In genomic region chr19:42497492-42498226, GRCh38 we compare ENCODE assay signal across 1 cellular context.
TF ChIP-seq lines count a peak whose summit lies in the region.

No MANE protein-coding gene starts in this region.

TF ChIP-seq in GM12878, 131 proteins besides CTCF, POLR2A, EP300 and RAD21 (continued from another document and continues in another):
- TF ChIP-seq RELB (IDR thresholded peaks at IDR 0.05; ENCODE audit: low read depth) (peak; percentile 72), CBX3 (IDR thresholded peaks at IDR 0.05; ENCODE audit: borderline replicate concordance, low read depth) (no peak), CHD4 (IDR thresholded peaks at IDR 0.05) (no peak), FOS (IDR thresholded peaks at IDR 0.05; ENCODE audit: borderline replicate concordance, extremely low read depth, insufficient read length) (no peak), ZNF24 (IDR thresholded peaks at IDR 0.05) (no peak), ZZZ3 (IDR thresholded peaks at IDR 0.05; ENCODE audit: control insufficient read depth, insufficient read length, low read depth) (no peak), SUPT20H (IDR thresholded peaks at IDR 0.05; ENCODE audit: borderline replicate concordance, control insufficient read depth, low read depth, low read length) (no peak), ZNF384 (IDR thresholded peaks at IDR 0.05; ENCODE audit: borderline replicate concordance, low read depth, low read length) (no peak; the same call in 1 of the 2 replicates), SMAD1 (IDR thresholded peaks at IDR 0.05; ENCODE audit: low read depth, partially characterized antibody) (no peak), ETV6 (conservative IDR thresholded peaks at IDR 0.05 in 1 of 2, IDR thresholded peaks at IDR 0.05 in 1 of 2; ENCODE audit: borderline replicate concordance in 1 of 2, low read depth in 1 of 2) (no peak), EZH2 (IDR thresholded peaks at IDR 0.05; ENCODE audit: borderline replicate concordance, control insufficient read depth, low read depth, low read length) (no peak), ZNF217 (IDR thresholded peaks at IDR 0.05) (peak; percentile 79; the same call in 1 of the 2 replicates), MEF2A (IDR thresholded peaks at IDR 0.05; ENCODE audit: insufficient read depth, low read depth, low read length) (0 out of 2 replicates have a peak, but pooled peaks have one; percentile 51), MXI1 (IDR thresholded peaks at IDR 0.05; ENCODE audit: low read depth, low read length) (0 out of 2 replicates have a peak, but pooled peaks have one; percentile 51), NKRF (conservative IDR thresholded peaks at IDR 0.05) (peak; percentile 47; the same call in 1 of the 2 replicates), HDAC2 (IDR thresholded peaks at IDR 0.05) (no peak), NBN (IDR thresholded peaks at IDR 0.05) (0 out of 2 replicates have a peak, but pooled peaks have one; percentile 45), ASH2L (IDR thresholded peaks at IDR 0.05; ENCODE audit: borderline replicate concordance, low read depth) (0 out of 2 replicates have a peak, but pooled peaks have one; percentile 55), TAF1 (IDR thresholded peaks at IDR 0.05; ENCODE audit: borderline replicate concordance, low read depth, low read length) (no peak), BMI1 (IDR thresholded peaks at IDR 0.05; ENCODE audit: borderline replicate concordance) (peak; percentile 79; the same call in 1 of the 2 replicates), CHD1 (IDR thresholded peaks at IDR 0.05; ENCODE audit: low read depth, low read length) (no peak), SREBF2 (IDR thresholded peaks at IDR 0.05; ENCODE audit: low read length) (no peak), RB1 (IDR thresholded peaks at IDR 0.05; ENCODE audit: borderline replicate concordance) (peak; percentile 33; the same call in 1 of the 2 replicates), GATAD2B (conservative IDR thresholded peaks at IDR 0.05; ENCODE audit: low read depth) (peak; percentile 71; the same call in 1 of the 2 replicates), SKIL (IDR thresholded peaks at IDR 0.05; ENCODE audit: low read depth, poor library complexity, severe bottlenecking) (peak; percentile 47), KLF5 (IDR thresholded peaks at IDR 0.05; ENCODE audit: partially characterized antibody) (no peak), IKZF1 (conservative IDR thresholded peaks at IDR 0.05) (peak; percentile 61; the same call in 1 of the 2 replicates), MTA2 (IDR thresholded peaks at IDR 0.05; ENCODE audit: low read depth) (peak; percentile 84; the same call in 1 of the 2 replicates), YBX1 (IDR thresholded peaks at IDR 0.05) (no peak), SPI1 (IDR thresholded peaks at IDR 0.05; ENCODE audit: borderline replicate concordance, insufficient read depth, low read depth, low read length) (peak; percentile 99), BCL11A (IDR thresholded peaks at IDR 0.05; ENCODE audit: low read depth, low read length) (peak; percentile 44; the same call in 1 of the 2 replicates), CEBPB (IDR thresholded peaks at IDR 0.05; ENCODE audit: borderline replicate concordance in 1 of 2, low read depth in 2 of 2, low read length in 2 of 2) (no peak), BHLHE40 (IDR thresholded peaks at IDR 0.05; ENCODE audit: borderline replicate concordance in 1 of 2, low read depth in 2 of 2, low read length in 1 of 2) (peak in 1 of 2 experiments; percentile 14; a peak in 1 of 4 replicates), RCOR1 (conservative IDR thresholded peaks at IDR 0.05; ENCODE audit: low read depth, low read length) (no peak), NR2C2 (IDR thresholded peaks at IDR 0.05; ENCODE audit: borderline replicate concordance, control insufficient read depth, insufficient read length, low read depth) (no peak), SMC3 (IDR thresholded peaks at IDR 0.05; ENCODE audit: borderline replicate concordance, low read length) (no peak), ATF2 (IDR thresholded peaks at IDR 0.05; ENCODE audit: low read length) (0 out of 2 replicates have a peak, but pooled peaks have one; percentile 53), STAT3 (IDR thresholded peaks at IDR 0.05; ENCODE audit: low read depth, low read length) (no peak), WRNIP1 (IDR thresholded peaks at IDR 0.05; ENCODE audit: borderline replicate concordance, low read depth, low read length) (no peak), BACH1 (IDR thresholded peaks at IDR 0.05; ENCODE audit: borderline replicate concordance) (peak; percentile 25; the same call in 1 of the 2 replicates), JUND (IDR thresholded peaks at IDR 0.05; ENCODE audit: low read depth, low read length) (no peak), MEF2B (IDR thresholded peaks at IDR 0.05; ENCODE audit: partially characterized antibody, poor library complexity, severe bottlenecking) (peak; percentile 56), ZBED1 (IDR thresholded peaks at IDR 0.05; ENCODE audit: borderline replicate concordance) (no peak), EGR1 (IDR thresholded peaks at IDR 0.05; ENCODE audit: borderline replicate concordance in 1 of 2, low read depth in 2 of 2, low read length in 2 of 2) (no peak), SMAD5 (IDR thresholded peaks at IDR 0.05; ENCODE audit: low read depth) (no peak), E2F4 (IDR thresholded peaks at IDR 0.05; ENCODE audit: low read depth, low read length) (no peak), POLR2AphosphoS5 (IDR thresholded peaks at IDR 0.05; ENCODE audit: low read length) (no peak), KAT2A (conservative IDR thresholded peaks at IDR 0.05; ENCODE audit: control insufficient read depth, low read depth, low read length) (no peak)
- TF ChIP-seq, protein P1, sequence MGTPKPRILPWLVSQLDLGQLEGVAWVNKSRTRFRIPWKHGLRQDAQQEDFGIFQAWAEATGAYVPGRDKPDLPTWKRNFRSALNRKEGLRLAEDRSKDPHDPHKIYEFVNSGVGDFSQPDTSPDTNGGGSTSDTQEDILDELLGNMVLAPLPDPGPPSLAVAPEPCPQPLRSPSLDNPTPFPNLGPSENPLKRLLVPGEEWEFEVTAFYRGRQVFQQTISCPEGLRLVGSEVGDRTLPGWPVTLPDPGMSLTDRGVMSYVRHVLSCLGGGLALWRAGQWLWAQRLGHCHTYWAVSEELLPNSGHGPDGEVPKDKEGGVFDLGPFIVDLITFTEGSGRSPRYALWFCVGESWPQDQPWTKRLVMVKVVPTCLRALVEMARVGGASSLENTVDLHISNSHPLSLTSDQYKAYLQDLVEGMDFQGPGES (IDR thresholded peaks at IDR 0.05): no peak
- TF ChIP-seq, protein P2, sequence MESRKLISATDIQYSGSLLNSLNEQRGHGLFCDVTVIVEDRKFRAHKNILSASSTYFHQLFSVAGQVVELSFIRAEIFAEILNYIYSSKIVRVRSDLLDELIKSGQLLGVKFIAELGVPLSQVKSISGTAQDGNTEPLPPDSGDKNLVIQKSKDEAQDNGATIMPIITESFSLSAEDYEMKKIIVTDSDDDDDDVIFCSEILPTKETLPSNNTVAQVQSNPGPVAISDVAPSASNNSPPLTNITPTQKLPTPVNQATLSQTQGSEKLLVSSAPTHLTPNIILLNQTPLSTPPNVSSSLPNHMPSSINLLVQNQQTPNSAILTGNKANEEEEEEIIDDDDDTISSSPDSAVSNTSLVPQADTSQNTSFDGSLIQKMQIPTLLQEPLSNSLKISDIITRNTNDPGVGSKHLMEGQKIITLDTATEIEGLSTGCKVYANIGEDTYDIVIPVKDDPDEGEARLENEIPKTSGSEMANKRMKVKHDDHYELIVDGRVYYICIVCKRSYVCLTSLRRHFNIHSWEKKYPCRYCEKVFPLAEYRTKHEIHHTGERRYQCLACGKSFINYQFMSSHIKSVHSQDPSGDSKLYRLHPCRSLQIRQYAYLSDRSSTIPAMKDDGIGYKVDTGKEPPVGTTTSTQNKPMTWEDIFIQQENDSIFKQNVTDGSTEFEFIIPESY (IDR thresholded peaks at IDR 0.05): no peak
- TF ChIP-seq, protein P3, sequence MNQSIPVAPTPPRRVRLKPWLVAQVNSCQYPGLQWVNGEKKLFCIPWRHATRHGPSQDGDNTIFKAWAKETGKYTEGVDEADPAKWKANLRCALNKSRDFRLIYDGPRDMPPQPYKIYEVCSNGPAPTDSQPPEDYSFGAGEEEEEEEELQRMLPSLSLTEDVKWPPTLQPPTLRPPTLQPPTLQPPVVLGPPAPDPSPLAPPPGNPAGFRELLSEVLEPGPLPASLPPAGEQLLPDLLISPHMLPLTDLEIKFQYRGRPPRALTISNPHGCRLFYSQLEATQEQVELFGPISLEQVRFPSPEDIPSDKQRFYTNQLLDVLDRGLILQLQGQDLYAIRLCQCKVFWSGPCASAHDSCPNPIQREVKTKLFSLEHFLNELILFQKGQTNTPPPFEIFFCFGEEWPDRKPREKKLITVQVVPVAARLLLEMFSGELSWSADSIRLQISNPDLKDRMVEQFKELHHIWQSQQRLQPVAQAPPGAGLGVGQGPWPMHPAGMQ (IDR thresholded peaks at IDR 0.05; ENCODE audit: borderline replicate concordance): no peak
- TF ChIP-seq, protein P4, sequence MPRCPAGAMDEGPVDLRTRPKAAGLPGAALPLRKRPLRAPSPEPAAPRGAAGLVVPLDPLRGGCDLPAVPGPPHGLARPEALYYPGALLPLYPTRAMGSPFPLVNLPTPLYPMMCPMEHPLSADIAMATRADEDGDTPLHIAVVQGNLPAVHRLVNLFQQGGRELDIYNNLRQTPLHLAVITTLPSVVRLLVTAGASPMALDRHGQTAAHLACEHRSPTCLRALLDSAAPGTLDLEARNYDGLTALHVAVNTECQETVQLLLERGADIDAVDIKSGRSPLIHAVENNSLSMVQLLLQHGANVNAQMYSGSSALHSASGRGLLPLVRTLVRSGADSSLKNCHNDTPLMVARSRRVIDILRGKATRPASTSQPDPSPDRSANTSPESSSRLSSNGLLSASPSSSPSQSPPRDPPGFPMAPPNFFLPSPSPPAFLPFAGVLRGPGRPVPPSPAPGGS (IDR thresholded peaks at IDR 0.05; ENCODE audit: borderline replicate concordance, insufficient read depth, low read depth, low read length, poor library complexity, severe bottlenecking): peak; percentile 15
- TF ChIP-seq, protein P5, sequence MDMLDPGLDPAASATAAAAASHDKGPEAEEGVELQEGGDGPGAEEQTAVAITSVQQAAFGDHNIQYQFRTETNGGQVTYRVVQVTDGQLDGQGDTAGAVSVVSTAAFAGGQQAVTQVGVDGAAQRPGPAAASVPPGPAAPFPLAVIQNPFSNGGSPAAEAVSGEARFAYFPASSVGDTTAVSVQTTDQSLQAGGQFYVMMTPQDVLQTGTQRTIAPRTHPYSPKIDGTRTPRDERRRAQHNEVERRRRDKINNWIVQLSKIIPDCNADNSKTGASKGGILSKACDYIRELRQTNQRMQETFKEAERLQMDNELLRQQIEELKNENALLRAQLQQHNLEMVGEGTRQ (IDR thresholded peaks at IDR 0.05; ENCODE audit: borderline replicate concordance, low read depth, low read length): no peak
